Comparison of ENCODE assay signal across 1 cellular context in the genomic region with DNA sequence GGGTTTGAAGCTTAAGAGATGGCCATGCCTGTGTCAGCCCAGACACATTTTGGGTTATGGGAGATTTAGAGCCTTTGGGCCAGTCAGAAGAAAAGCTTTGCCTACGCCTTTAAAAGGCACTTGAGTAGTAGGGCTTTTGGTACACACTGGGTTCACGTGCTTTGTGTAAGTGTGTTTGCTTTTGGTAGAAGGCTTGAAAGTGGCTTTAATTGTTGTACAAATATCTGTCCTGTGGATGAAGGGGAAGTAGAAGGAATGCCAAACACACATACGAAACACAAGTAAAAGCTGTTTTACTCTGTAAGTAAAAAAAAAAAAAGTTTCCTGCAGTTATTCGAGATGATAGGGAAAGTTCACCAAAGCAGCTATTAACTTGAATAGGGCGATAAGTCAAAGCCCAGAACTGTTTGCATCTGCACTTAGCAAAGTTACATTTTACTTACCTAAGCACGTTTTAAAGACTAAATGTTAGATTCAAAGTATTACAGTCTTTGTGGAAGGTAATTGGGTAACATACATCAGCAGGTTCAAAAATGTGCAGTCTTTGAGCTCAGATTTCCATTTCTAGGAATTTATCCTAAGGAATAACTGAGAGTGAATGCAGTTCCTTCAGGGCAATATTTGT.
TF ChIP-seq lines count a peak whose summit lies in the region.

No MANE protein-coding gene starts in this region.

TF ChIP-seq in HepG2, 621 proteins besides CTCF, POLR2A, EP300 and RAD21 (continued from another document and continues in another):
- TF ChIP-seq ZBTB49 (CRISPR knock-in tag; IDR thresholded peaks at IDR 0.05; ENCODE audit: borderline replicate concordance) = peak; percentile 64; the same call in 1 of the 2 replicates
- TF ChIP-seq YY1 (IDR thresholded peaks at IDR 0.05; ENCODE audit: insufficient read depth, insufficient replicate concordance, low read depth, low read length) = no peak
- TF ChIP-seq CEBPZ (IDR thresholded peaks at IDR 0.05; ENCODE audit: low read length) = no peak
- TF ChIP-seq PTBP1 (IDR thresholded peaks at IDR 0.05; ENCODE audit: low read depth, low read length, poor library complexity, severe bottlenecking) = no peak
- TF ChIP-seq KMT2A (CRISPR knock-in tag; IDR thresholded peaks at IDR 0.05) = peak; percentile 44
- no peak; the same call in 1 of the 2 replicates for TF ChIP-seq E2F1 (CRISPR knock-in tag; IDR thresholded peaks at IDR 0.05)
- no peak for TF ChIP-seq E2F5 (CRISPR knock-in tag; conservative IDR thresholded peaks at IDR 0.05)
- TF ChIP-seq ZNF773 (CRISPR knock-in tag; IDR thresholded peaks at IDR 0.05; ENCODE audit: borderline replicate concordance) = no peak
- TF ChIP-seq ZNF451 (CRISPR knock-in tag; IDR thresholded peaks at IDR 0.05) = no peak
- TF ChIP-seq SNAPC2 (CRISPR knock-in tag; IDR thresholded peaks at IDR 0.05) = no peak
- TF ChIP-seq ZNF496 (CRISPR knock-in tag; IDR thresholded peaks at IDR 0.05; ENCODE audit: insufficient replicate concordance) = no peak
- peak; percentile 83 for TF ChIP-seq ARNTL (CRISPR knock-in tag; IDR thresholded peaks at IDR 0.05)
- TF ChIP-seq CHD4 (IDR thresholded peaks at IDR 0.05; ENCODE audit: borderline replicate concordance, low read length) = no peak
- TF ChIP-seq NFATC3 (CRISPR knock-in tag; IDR thresholded peaks at IDR 0.05) = no peak
- peak; percentile 90 for TF ChIP-seq MED1 (CRISPR knock-in tag; IDR thresholded peaks at IDR 0.05)
- TF ChIP-seq REL (CRISPR knock-in tag; conservative IDR thresholded peaks at IDR 0.05) = no peak
- TF ChIP-seq ZNF24 (IDR thresholded peaks at IDR 0.05) = no peak
- TF ChIP-seq ATF6 (CRISPR knock-in tag; conservative IDR thresholded peaks at IDR 0.05) = no peak
- TF ChIP-seq POGK (CRISPR knock-in tag; conservative IDR thresholded peaks at IDR 0.05) = 0 out of 2 replicates have a peak, but pooled peaks have one; percentile 36
- TF ChIP-seq ZNF891 (CRISPR knock-in tag; IDR thresholded peaks at IDR 0.05) = no peak
- peak; percentile 98; the same call in 1 of the 2 replicates for TF ChIP-seq ZFP91 (CRISPR knock-in tag; IDR thresholded peaks at IDR 0.05; ENCODE audit: borderline replicate concordance)
- TF ChIP-seq CEBPB (IDR thresholded peaks at IDR 0.05; ENCODE audit: borderline replicate concordance, low read depth, low read length) = no peak
- peak; percentile 85; the same call in 1 of the 2 replicates for TF ChIP-seq HMG20A (CRISPR knock-in tag; IDR thresholded peaks at IDR 0.05; ENCODE audit: borderline replicate concordance)
- TF ChIP-seq MBNL3 (CRISPR knock-in tag; conservative IDR thresholded peaks at IDR 0.05) = no peak
- TF ChIP-seq ZBTB42 (CRISPR knock-in tag; IDR thresholded peaks at IDR 0.05) = no peak
- no peak for TF ChIP-seq ZNF788 (CRISPR knock-in tag; IDR thresholded peaks at IDR 0.05; ENCODE audit: borderline replicate concordance)
- no peak for TF ChIP-seq ZNF724P (CRISPR knock-in tag; IDR thresholded peaks at IDR 0.05; ENCODE audit: borderline replicate concordance)
- no peak for TF ChIP-seq ZBTB2 (CRISPR knock-in tag; IDR thresholded peaks at IDR 0.05; ENCODE audit: low read depth)
- no peak for TF ChIP-seq U2AF1 (optimal IDR thresholded peaks at IDR 0.05; ENCODE audit: low read depth, low read length)
- TF ChIP-seq, protein P1, sequence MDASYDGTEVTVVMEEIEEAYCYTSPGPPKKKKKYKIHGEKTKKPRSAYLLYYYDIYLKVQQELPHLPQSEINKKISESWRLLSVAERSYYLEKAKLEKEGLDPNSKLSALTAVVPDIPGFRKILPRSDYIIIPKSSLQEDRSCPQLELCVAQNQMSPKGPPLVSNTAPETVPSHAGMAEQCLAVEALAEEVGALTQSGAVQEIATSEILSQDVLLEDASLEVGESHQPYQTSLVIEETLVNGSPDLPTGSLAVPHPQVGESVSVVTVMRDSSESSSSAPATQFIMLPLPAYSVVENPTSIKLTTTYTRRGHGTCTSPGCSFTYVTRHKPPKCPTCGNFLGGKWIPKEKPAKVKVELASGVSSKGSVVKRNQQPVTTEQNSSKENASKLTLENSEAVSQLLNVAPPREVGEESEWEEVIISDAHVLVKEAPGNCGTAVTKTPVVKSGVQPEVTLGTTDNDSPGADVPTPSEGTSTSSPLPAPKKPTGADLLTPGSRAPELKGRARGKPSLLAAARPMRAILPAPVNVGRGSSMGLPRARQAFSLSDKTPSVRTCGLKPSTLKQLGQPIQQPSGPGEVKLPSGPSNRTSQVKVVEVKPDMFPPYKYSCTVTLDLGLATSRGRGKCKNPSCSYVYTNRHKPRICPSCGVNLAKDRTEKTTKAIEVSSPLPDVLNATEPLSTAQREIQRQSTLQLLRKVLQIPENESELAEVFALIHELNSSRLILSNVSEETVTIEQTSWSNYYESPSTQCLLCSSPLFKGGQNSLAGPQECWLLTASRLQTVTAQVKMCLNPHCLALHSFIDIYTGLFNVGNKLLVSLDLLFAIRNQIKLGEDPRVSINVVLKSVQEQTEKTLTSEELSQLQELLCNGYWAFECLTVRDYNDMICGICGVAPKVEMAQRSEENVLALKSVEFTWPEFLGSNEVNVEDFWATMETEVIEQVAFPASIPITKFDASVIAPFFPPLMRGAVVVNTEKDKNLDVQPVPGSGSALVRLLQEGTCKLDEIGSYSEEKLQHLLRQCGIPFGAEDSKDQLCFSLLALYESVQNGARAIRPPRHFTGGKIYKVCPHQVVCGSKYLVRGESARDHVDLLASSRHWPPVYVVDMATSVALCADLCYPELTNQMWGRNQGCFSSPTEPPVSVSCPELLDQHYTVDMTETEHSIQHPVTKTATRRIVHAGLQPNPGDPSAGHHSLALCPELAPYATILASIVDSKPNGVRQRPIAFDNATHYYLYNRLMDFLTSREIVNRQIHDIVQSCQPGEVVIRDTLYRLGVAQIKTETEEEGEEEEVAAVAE (CRISPR knock-in tag; IDR thresholded peaks at IDR 0.05; ENCODE audit: borderline replicate concordance) = no peak
- no peak for TF ChIP-seq SMAD9 (CRISPR knock-in tag; IDR thresholded peaks at IDR 0.05)
- TF ChIP-seq NFYB (CRISPR knock-in tag; IDR thresholded peaks at IDR 0.05) = no peak
- no peak for TF ChIP-seq IKZF4 (CRISPR knock-in tag; IDR thresholded peaks at IDR 0.05; ENCODE audit: borderline replicate concordance, low read depth, not compliant biosample characterization)
- TF ChIP-seq SALL1 (CRISPR knock-in tag; IDR thresholded peaks at IDR 0.05) = peak; percentile 58; the same call in 1 of the 2 replicates
- peak; percentile 45; the same call in 1 of the 2 replicates for TF ChIP-seq ATF1 (CRISPR knock-in tag; IDR thresholded peaks at IDR 0.05)
- no peak; the same call in 1 of the 2 replicates for TF ChIP-seq AKAP8 (CRISPR knock-in tag; IDR thresholded peaks at IDR 0.05)
